1 cellular context compared by ENCODE assay signal in genomic region chr10:97525683-97526110, GRCh38.
A peak's percentile ranks its signal among the peaks of the same experiment; 100 is the strongest.
TF ChIP-seq lines count a peak whose summit lies in the region.

No MANE protein-coding gene starts in this region.

TF ChIP-seq in HepG2, 621 proteins besides CTCF, POLR2A, EP300 and RAD21 (continues in another document):
- TF ChIP-seq ZNF549 (CRISPR knock-in tag; IDR thresholded peaks at IDR 0.05) (no peak), ZNF3 (CRISPR knock-in tag; IDR thresholded peaks at IDR 0.05) (peak; percentile 58; the same call in 1 of the 2 replicates), MED1 (CRISPR knock-in tag; IDR thresholded peaks at IDR 0.05) (peak; percentile 23; the same call in 1 of the 2 replicates), MXI1 (IDR thresholded peaks at IDR 0.05; ENCODE audit: borderline replicate concordance, low read depth, low read length) (no peak), GFI1 (CRISPR knock-in tag; IDR thresholded peaks at IDR 0.05; ENCODE audit: borderline replicate concordance) (peak; percentile 34; the same call in 1 of the 2 replicates), NCOA2 (CRISPR knock-in tag; IDR thresholded peaks at IDR 0.05) (peak; percentile 44; the same call in 1 of the 2 replicates), HNF4A (CRISPR knock-in tag; IDR thresholded peaks at IDR 0.05) (peak; percentile 49), SAP130 (CRISPR knock-in tag; IDR thresholded peaks at IDR 0.05; ENCODE audit: low read depth) (peak; percentile 47), MIXL1 (CRISPR knock-in tag; IDR thresholded peaks at IDR 0.05) (0 out of 2 replicates have a peak, but pooled peaks have one; percentile 20), ZNF512B (CRISPR knock-in tag; IDR thresholded peaks at IDR 0.05; ENCODE audit: borderline replicate concordance) (no peak), SALL1 (CRISPR knock-in tag; IDR thresholded peaks at IDR 0.05) (peak; percentile 19; the same call in 1 of the 2 replicates), ZNF24 (IDR thresholded peaks at IDR 0.05) (peak; percentile 71), RARA (CRISPR knock-in tag; IDR thresholded peaks at IDR 0.05) (peak; percentile 21; the same call in 1 of the 2 replicates), CEBPB (IDR thresholded peaks at IDR 0.05; ENCODE audit: borderline replicate concordance, low read depth, low read length) (no peak), FOXP1 (IDR thresholded peaks at IDR 0.05) (no peak), FOXP1 (CRISPR knock-in tag; IDR thresholded peaks at IDR 0.05) (peak; percentile 32; the same call in 1 of the 2 replicates), ZMYM3 (CRISPR knock-in tag; IDR thresholded peaks at IDR 0.05) (peak; percentile 77; the same call in 1 of the 2 replicates), RXRB (CRISPR knock-in tag; IDR thresholded peaks at IDR 0.05; ENCODE audit: borderline replicate concordance) (0 out of 2 replicates have a peak, but pooled peaks have one; percentile 31), FOXP4 (CRISPR knock-in tag; IDR thresholded peaks at IDR 0.05) (0 out of 2 replicates have a peak, but pooled peaks have one; percentile 31), ZNF446 (CRISPR knock-in tag; IDR thresholded peaks at IDR 0.05) (no peak), ZNF720 (CRISPR knock-in tag; IDR thresholded peaks at IDR 0.05) (no peak), PTBP1 (IDR thresholded peaks at IDR 0.05; ENCODE audit: low read depth, low read length, poor library complexity, severe bottlenecking) (no peak), NCOR1 (IDR thresholded peaks at IDR 0.05; ENCODE audit: borderline replicate concordance, low read length) (no peak), HMG20A (CRISPR knock-in tag; IDR thresholded peaks at IDR 0.05; ENCODE audit: borderline replicate concordance) (peak; percentile 43; the same call in 1 of the 2 replicates), FOXA3 (CRISPR knock-in tag; IDR thresholded peaks at IDR 0.05) (peak; percentile 64), SOX5 (CRISPR knock-in tag; IDR thresholded peaks at IDR 0.05; ENCODE audit: borderline replicate concordance) (peak; percentile 85), ZNF879 (CRISPR knock-in tag; IDR thresholded peaks at IDR 0.05) (no peak), KDM2A (CRISPR knock-in tag; IDR thresholded peaks at IDR 0.05; ENCODE audit: borderline replicate concordance, low read depth) (no peak), FOXA1 (IDR thresholded peaks at IDR 0.05) (peak; percentile 67; the same call in 1 of the 2 replicates), FOXA1 (CRISPR knock-in tag; IDR thresholded peaks at IDR 0.05) (peak; percentile 67), E2F1 (CRISPR knock-in tag; IDR thresholded peaks at IDR 0.05) (no peak), TEAD3 (CRISPR knock-in tag; optimal IDR thresholded peaks at IDR 0.05; ENCODE audit: borderline replicate concordance) (peak; percentile 93), RCOR2 (CRISPR knock-in tag; IDR thresholded peaks at IDR 0.05) (0 out of 2 replicates have a peak, but pooled peaks have one; percentile 52), HDAC2 (CRISPR knock-in tag; IDR thresholded peaks at IDR 0.05) (0 out of 2 replicates have a peak, but pooled peaks have one; percentile 32), SETDB1 (CRISPR knock-in tag; IDR thresholded peaks at IDR 0.05; ENCODE audit: borderline replicate concordance) (no peak), KAT8 (CRISPR knock-in tag; IDR thresholded peaks at IDR 0.05) (0 out of 2 replicates have a peak, but pooled peaks have one; percentile 42), ZNF816 (CRISPR knock-in tag; IDR thresholded peaks at IDR 0.05; ENCODE audit: borderline replicate concordance) (no peak), HNRNPUL1 (IDR thresholded peaks at IDR 0.05; ENCODE audit: low read depth, low read length) (no peak), SOX13 (IDR thresholded peaks at IDR 0.05) (peak; percentile 54; the same call in 1 of the 2 replicates), SOX13 (CRISPR knock-in tag; conservative IDR thresholded peaks at IDR 0.05 in 1 of 2, IDR thresholded peaks at IDR 0.05 in 1 of 2) (peak in 1 of 2 experiments; percentile 92; a peak in 2 of 4 replicates), SOX6 (IDR thresholded peaks at IDR 0.05) (no peak), SOX6 (CRISPR knock-in tag; IDR thresholded peaks at IDR 0.05) (peak; percentile 66)
- TF ChIP-seq, protein P1, sequence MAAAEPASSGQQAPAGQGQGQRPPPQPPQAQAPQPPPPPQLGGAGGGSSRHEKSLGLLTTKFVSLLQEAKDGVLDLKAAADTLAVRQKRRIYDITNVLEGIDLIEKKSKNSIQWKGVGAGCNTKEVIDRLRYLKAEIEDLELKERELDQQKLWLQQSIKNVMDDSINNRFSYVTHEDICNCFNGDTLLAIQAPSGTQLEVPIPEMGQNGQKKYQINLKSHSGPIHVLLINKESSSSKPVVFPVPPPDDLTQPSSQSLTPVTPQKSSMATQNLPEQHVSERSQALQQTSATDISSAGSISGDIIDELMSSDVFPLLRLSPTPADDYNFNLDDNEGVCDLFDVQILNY (CRISPR knock-in tag; conservative IDR thresholded peaks at IDR 0.05): no peak
- TF ChIP-seq, protein P2, sequence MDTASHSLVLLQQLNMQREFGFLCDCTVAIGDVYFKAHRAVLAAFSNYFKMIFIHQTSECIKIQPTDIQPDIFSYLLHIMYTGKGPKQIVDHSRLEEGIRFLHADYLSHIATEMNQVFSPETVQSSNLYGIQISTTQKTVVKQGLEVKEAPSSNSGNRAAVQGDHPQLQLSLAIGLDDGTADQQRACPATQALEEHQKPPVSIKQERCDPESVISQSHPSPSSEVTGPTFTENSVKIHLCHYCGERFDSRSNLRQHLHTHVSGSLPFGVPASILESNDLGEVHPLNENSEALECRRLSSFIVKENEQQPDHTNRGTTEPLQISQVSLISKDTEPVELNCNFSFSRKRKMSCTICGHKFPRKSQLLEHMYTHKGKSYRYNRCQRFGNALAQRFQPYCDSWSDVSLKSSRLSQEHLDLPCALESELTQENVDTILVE (CRISPR knock-in tag; IDR thresholded peaks at IDR 0.05): no peak
- TF ChIP-seq, protein P3, sequence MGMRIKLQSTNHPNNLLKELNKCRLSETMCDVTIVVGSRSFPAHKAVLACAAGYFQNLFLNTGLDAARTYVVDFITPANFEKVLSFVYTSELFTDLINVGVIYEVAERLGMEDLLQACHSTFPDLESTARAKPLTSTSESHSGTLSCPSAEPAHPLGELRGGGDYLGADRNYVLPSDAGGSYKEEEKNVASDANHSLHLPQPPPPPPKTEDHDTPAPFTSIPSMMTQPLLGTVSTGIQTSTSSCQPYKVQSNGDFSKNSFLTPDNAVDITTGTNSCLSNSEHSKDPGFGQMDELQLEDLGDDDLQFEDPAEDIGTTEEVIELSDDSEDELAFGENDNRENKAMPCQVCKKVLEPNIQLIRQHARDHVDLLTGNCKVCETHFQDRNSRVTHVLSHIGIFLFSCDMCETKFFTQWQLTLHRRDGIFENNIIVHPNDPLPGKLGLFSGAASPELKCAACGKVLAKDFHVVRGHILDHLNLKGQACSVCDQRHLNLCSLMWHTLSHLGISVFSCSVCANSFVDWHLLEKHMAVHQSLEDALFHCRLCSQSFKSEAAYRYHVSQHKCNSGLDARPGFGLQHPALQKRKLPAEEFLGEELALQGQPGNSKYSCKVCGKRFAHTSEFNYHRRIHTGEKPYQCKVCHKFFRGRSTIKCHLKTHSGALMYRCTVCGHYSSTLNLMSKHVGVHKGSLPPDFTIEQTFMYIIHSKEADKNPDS (CRISPR knock-in tag; IDR thresholded peaks at IDR 0.05): no peak
- TF ChIP-seq, protein P4, sequence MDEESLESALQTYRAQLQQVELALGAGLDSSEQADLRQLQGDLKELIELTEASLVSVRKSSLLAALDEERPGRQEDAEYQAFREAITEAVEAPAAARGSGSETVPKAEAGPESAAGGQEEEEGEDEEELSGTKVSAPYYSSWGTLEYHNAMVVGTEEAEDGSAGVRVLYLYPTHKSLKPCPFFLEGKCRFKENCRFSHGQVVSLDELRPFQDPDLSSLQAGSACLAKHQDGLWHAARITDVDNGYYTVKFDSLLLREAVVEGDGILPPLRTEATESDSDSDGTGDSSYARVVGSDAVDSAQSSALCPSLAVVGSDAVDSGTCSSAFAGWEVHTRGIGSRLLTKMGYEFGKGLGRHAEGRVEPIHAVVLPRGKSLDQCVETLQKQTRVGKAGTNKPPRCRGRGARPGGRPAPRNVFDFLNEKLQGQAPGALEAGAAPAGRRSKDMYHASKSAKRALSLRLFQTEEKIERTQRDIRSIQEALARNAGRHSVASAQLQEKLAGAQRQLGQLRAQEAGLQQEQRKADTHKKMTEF (CRISPR knock-in tag; IDR thresholded peaks at IDR 0.05): peak; percentile 51
- TF ChIP-seq, protein P5, sequence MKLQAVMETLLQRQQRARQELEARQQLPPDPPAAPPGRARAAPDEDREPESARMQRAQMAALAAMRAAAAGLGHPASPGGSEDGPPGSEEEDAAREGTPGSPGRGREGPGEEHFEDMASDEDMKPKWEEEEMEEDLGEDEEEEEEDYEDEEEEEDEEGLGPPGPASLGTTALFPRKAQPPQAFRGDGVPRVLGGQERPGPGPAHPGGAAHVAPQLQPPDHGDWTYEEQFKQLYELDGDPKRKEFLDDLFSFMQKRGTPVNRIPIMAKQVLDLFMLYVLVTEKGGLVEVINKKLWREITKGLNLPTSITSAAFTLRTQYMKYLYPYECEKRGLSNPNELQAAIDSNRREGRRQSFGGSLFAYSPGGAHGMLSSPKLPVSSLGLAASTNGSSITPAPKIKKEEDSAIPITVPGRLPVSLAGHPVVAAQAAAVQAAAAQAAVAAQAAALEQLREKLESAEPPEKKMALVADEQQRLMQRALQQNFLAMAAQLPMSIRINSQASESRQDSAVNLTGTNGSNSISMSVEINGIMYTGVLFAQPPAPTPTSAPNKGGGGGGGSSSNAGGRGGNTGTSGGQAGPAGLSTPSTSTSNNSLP (IDR thresholded peaks at IDR 0.05; ENCODE audit: low read depth, low read length): peak; percentile 82
- TF ChIP-seq, protein P6, sequence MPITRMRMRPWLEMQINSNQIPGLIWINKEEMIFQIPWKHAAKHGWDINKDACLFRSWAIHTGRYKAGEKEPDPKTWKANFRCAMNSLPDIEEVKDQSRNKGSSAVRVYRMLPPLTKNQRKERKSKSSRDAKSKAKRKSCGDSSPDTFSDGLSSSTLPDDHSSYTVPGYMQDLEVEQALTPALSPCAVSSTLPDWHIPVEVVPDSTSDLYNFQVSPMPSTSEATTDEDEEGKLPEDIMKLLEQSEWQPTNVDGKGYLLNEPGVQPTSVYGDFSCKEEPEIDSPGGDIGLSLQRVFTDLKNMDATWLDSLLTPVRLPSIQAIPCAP (CRISPR knock-in tag; IDR thresholded peaks at IDR 0.05; ENCODE audit: low read depth): no peak
